Comparison of ENCODE assay signal across 24 cellular contexts in the genomic region with DNA sequence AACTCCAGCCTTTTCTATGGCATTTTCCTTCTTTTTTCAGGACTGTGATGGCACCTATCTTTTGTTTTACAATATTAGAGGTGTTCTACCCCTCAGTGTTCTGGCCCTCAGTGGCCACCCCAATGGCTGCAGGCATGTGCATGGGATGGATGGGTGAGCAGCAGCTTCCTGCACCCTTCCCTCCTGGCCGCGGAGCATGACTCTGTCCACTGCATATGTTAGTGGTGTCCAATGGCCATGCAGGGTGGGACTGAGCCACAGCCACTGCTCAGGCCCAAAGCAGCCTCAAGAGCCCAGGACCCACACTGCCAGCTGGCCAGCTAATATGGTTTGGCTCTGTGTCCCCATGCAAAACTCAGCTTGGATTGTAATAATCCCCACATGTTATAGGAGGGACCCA.
A peak's percentile ranks its signal among the peaks of the same experiment; 100 is the strongest.
DNase-seq lines count a peak whose midpoint lies in the region; ATAC-seq, FAIRE-seq and TF ChIP-seq lines count a peak whose summit lies in the region.
"Had no signal": no experiment of that assay in that cellular context is flagged by ENCODE, and none has a peak within 500 bp of the region (broad histone marks: within the 10 kb centered on the region; RNA-seq: fewer than 3 reads in every experiment).

No MANE protein-coding gene starts in this region.

- H3K4me1 ChIP-seq in H9 (ENCODE audit: insufficient read depth, low read length): no peaks in the 10 kb centered on the region
- H3K4me1 ChIP-seq in kidney (ENCODE audit: control insufficient read depth in 1 of 2, insufficient read depth in 1 of 2, low read depth in 1 of 2, low read length in 2 of 2): no peaks in the 10 kb centered on the region
- no peaks in the 10 kb centered on the region for H3K4me1 ChIP-seq in trophoblast cell (ENCODE audit: control insufficient read depth in 1 of 2, insufficient read depth in 2 of 2, low read length in 2 of 2)
- H3K4me1 ChIP-seq: A549; BLaER1 treated with 17β-estradiol and CSF1 and Interleukin-3, amounts not matched to agents 10 nM and 100 nM; Caco-2 had no signal

- H3K27ac ChIP-seq in H9 (ENCODE audit: insufficient read length, low read depth, low read length) (no peak overlapping the region), kidney (ENCODE audit: low read depth in 2 of 2, low read length in 2 of 2) (no peak overlapping the region), trophoblast cell (ENCODE audit: low read depth, low read length) (no peak overlapping the region)
- H3K27ac ChIP-seq: 22Rv1; A549; BLaER1 treated with 17β-estradiol and CSF1 and Interleukin-3, amounts not matched to agents 10 nM and 100 nM; C4-2B had no signal

- no peak overlapping the region for H3K4me3 ChIP-seq in kidney (ENCODE audit: low read length in 2 of 2)
- peak overlapping the region; percentile 4 for H3K4me3 ChIP-seq in trophoblast cell (ENCODE audit: low read depth, low read length)
- H3K4me3 ChIP-seq: A549; BLaER1 treated with 17β-estradiol and CSF1 and Interleukin-3, amounts not matched to agents 10 nM and 100 nM had no signal

- DNase-seq in H9 (no peak), kidney (peak; percentile 39), trophoblast cell (no peak), COLO829 (ENCODE audit: low spot score) (no peak), putamen (ENCODE audit: low spot score) (no peak), NCI-H524 (lab: John Stamatoyannopoulos, UW) (no peak)
- DNase-seq: AML-193; Caco-2; Calu3; CD4-positive, alpha-beta T cell; CD8-positive, alpha-beta T cell; DMS79 treated with DMSO at 0.1 percent for 48 hours; GF-D8 had no signal

- no peak overlapping the region for H2AK5ac ChIP-seq in H9 (ENCODE audit: insufficient read length, low read length)
- H2AK5ac ChIP-seq in trophoblast cell (ENCODE audit: low read length): no peak overlapping the region

- H4K12ac ChIP-seq in trophoblast cell (ENCODE audit: low read depth, low read length): no peak overlapping the region

- no peaks in the 10 kb centered on the region for H3K27me3 Mint-ChIP-seq in H9 (ENCODE audit: low read depth)
- H3K27me3 Mint-ChIP-seq in stimulated activated memory B cell treated with anti-CD40 and anti-IgM and Interleukin-4, amounts not matched to agents 10 μg/mL and 1 μg/mL and 100 μg/mL, for 72 hours: no peaks in the 10 kb centered on the region
- H3K27me3 Mint-ChIP-seq: B cell; CD4-positive, alpha-beta T cell had no signal

- WGBS in H9 (ENCODE audit: extremely low coverage, insufficient read length, low lambda C conversion rate): no CpG with 5 or more reads among the region's 2 CpGs
- WGBS in trophoblast cell (ENCODE audit: extremely low coverage, insufficient coverage, insufficient read length): no CpG with 5 or more reads among the region's 2 CpGs

- H3K27me3 ChIP-seq in H9 (ENCODE audit: insufficient read depth, low read length) (no peaks in the 10 kb centered on the region), trophoblast cell (ENCODE audit: insufficient read depth, low read length) (no peaks in the 10 kb centered on the region)
- H3K27me3 ChIP-seq: BLaER1 treated with 17β-estradiol and CSF1 and Interleukin-3, amounts not matched to agents 10 nM and 100 nM had no signal

- H2BK20ac ChIP-seq in H9 (ENCODE audit: low read depth, low read length, poor library complexity, severe bottlenecking): no peak overlapping the region

- H2BK120ac ChIP-seq in H9 (ENCODE audit: low read depth, low read length, poor library complexity, severe bottlenecking) (no peak overlapping the region), trophoblast cell (ENCODE audit: insufficient read depth, low read length, poor library complexity) (no peak overlapping the region)

- H2BK12ac ChIP-seq in H9 (ENCODE audit: insufficient read length, low read depth, low read length) (no peak overlapping the region), trophoblast cell (ENCODE audit: low read length) (no peak overlapping the region)

- peak overlapping the region; percentile 89; the same call in 1 of the 2 replicates for H2BK15ac ChIP-seq in H9 (ENCODE audit: low read depth, low read length)

- no peak overlapping the region for H3K4me3 Mint-ChIP-seq in H9
- H3K4me3 Mint-ChIP-seq in stimulated activated memory B cell treated with anti-CD40 and anti-IgM and Interleukin-4, amounts not matched to agents 10 μg/mL and 1 μg/mL and 100 μg/mL, for 72 hours: no peak overlapping the region
- H3K4me3 Mint-ChIP-seq: B cell; CD4-positive, alpha-beta T cell; CD8-positive, alpha-beta T cell had no signal

- H4K8ac ChIP-seq in H9 (replicated peaks; ENCODE audit: insufficient read length, low read depth, low read length): no peak overlapping the region
- H4K8ac ChIP-seq in trophoblast cell (ENCODE audit: low read depth, low read length): no peak overlapping the region

- no peaks in the 10 kb centered on the region for H4K20me1 ChIP-seq in H9 (ENCODE audit: control insufficient read depth, insufficient read depth, insufficient read length)
- H4K20me1 ChIP-seq: BLaER1 treated with 17β-estradiol and CSF1 and Interleukin-3, amounts not matched to agents 10 nM and 100 nM had no signal

- H3K79me1 ChIP-seq in H9 (ENCODE audit: insufficient read depth, low read depth, low read length, poor library complexity, severe bottlenecking) (no peaks in the 10 kb centered on the region), trophoblast cell (ENCODE audit: low read length) (no peaks in the 10 kb centered on the region)

- H3K27ac Mint-ChIP-seq in H9: no peak overlapping the region
- no peak overlapping the region for H3K27ac Mint-ChIP-seq in stimulated activated memory B cell treated with anti-CD40 and anti-IgM and Interleukin-4, amounts not matched to agents 10 μg/mL and 1 μg/mL and 100 μg/mL, for 72 hours
- H3K27ac Mint-ChIP-seq: B cell; CD4-positive, alpha-beta T cell; CD8-positive, alpha-beta T cell had no signal

- H3K4ac ChIP-seq in H9 (ENCODE audit: low read depth, low read length) (no peak overlapping the region), trophoblast cell (ENCODE audit: low read depth, low read length) (no peak overlapping the region)

- peak; percentile 31 for ATAC-seq in stimulated activated memory B cell treated with anti-CD40 and anti-IgM and Interleukin-4, amounts not matched to agents 10 μg/mL and 1 μg/mL and 100 μg/mL, for 72 hours
- no peak for ATAC-seq in GM21737 (IDR thresholded peaks at IDR 0.05; ENCODE audit: unreplicated experiment)
- ATAC-seq: A549; CD8-positive, alpha-beta T cell had no signal

- H3K4me2 ChIP-seq in H9 (ENCODE audit: insufficient read depth, insufficient read length, low read length) (no peak overlapping the region), trophoblast cell (ENCODE audit: low read length) (no peak overlapping the region)
- H3K4me2 ChIP-seq: A549; BLaER1 treated with 17β-estradiol and CSF1 and Interleukin-3, amounts not matched to agents 10 nM and 100 nM had no signal

- no peak overlapping the region for H2AFZ ChIP-seq in H9 (ENCODE audit: low read length)
- no peak overlapping the region for H2AFZ ChIP-seq in trophoblast cell (ENCODE audit: insufficient read depth, low read length, poor library complexity)

- no peak overlapping the region for H2BK5ac ChIP-seq in H9 (ENCODE audit: insufficient read length, low read length)
- H2BK5ac ChIP-seq in trophoblast cell (ENCODE audit: low read depth, low read length, poor library complexity): no peak overlapping the region

- H3K9me3 ChIP-seq in H9 (ENCODE audit: control insufficient read depth, low read depth, low read length) (peaks cover 11% of the 10 kb centered on the region), kidney (ENCODE audit: control insufficient read depth in 1 of 2, low read length in 2 of 2) (peaks cover 0 to 2% of the 10 kb centered on the region in 2 donors), trophoblast cell (ENCODE audit: insufficient read depth, low read depth, low read length) (peaks cover 5% of the 10 kb centered on the region)
- H3K9me3 ChIP-seq: A549, Caco-2 had no signal

- H3K79me2 ChIP-seq in H9 (ENCODE audit: insufficient read depth, low read length): no peaks in the 10 kb centered on the region
- no peaks in the 10 kb centered on the region for H3K79me2 ChIP-seq in trophoblast cell (ENCODE audit: control insufficient read depth, insufficient read depth, low read length, poor library complexity)

- no peak overlapping the region for H4K5ac ChIP-seq in H9 (ENCODE audit: insufficient read length, low read depth, low read length)

- H3K36me3 ChIP-seq in kidney (ENCODE audit: control insufficient read depth in 1 of 2, insufficient read depth in 2 of 2, low read length in 2 of 2) (no peaks in the 10 kb centered on the region), trophoblast cell (ENCODE audit: control insufficient read depth in 1 of 2, insufficient read depth in 2 of 2, low read length in 2 of 2) (no peaks in the 10 kb centered on the region)
- H3K36me3 ChIP-seq: BLaER1 treated with 17β-estradiol and CSF1 and Interleukin-3, amounts not matched to agents 10 nM and 100 nM had no signal

- TF ChIP-seq CTCF in H9 (conservative IDR thresholded peaks at IDR 0.05) (no peak), kidney (IDR thresholded peaks at IDR 0.05; ENCODE audit: borderline replicate concordance, extremely low read depth, insufficient read depth) (no peak)

- H3K23ac ChIP-seq in H9 (ENCODE audit: insufficient read length, low read depth, low read length) (no peak overlapping the region), trophoblast cell (ENCODE audit: low read length) (no peak overlapping the region)

- H3K23me2 ChIP-seq in H9 (ENCODE audit: insufficient read length, low read depth, low read length, poor library complexity, severe bottlenecking): peaks cover 2% of the 10 kb centered on the region

- intact Hi-C loops in kidney (cut with DNase I): no loop called here

- H3K18ac ChIP-seq in H9 (ENCODE audit: insufficient read length, low read depth, low read length) (no peak overlapping the region), trophoblast cell (ENCODE audit: low read length) (no peak overlapping the region)

- peak overlapping the region; percentile 24 for H3K56ac ChIP-seq in H9 (ENCODE audit: insufficient read length, low read depth, low read length)

- H3K4me1 Mint-ChIP-seq in H9: peaks cover 7 to 8% of the 10 kb centered on the region in 2 experiments
- H3K4me1 Mint-ChIP-seq in stimulated activated memory B cell treated with anti-CD40 and anti-IgM and Interleukin-4, amounts not matched to agents 10 μg/mL and 1 μg/mL and 100 μg/mL, for 72 hours: no peaks in the 10 kb centered on the region
- H3K4me1 Mint-ChIP-seq: B cell had no signal

- H3T11ph ChIP-seq in H9 (ENCODE audit: low read length): no peak overlapping the region

- FAIRE-seq in kidney (lab: Jason Lieb, UNC): no peak
- FAIRE-seq: A549, D721Med, G401.6, GM12891, GM19239 had no signal

- H3K36me3 Mint-ChIP-seq in H9 (ENCODE audit: insufficient read depth in 1 of 3, low read depth in 3 of 3): peaks cover 11 to 27% (median 14%) of the 10 kb centered on the region in 3 experiments
- H3K36me3 Mint-ChIP-seq in stimulated activated memory B cell treated with anti-CD40 and anti-IgM and Interleukin-4, amounts not matched to agents 10 μg/mL and 1 μg/mL and 100 μg/mL, for 72 hours: no peaks in the 10 kb centered on the region
- H3K36me3 Mint-ChIP-seq: CD8-positive, alpha-beta T cell had no signal

- peaks cover 22 to 40% of the 10 kb centered on the region in 2 experiments for H3K9me3 Mint-ChIP-seq in H9
- no peaks in the 10 kb centered on the region for H3K9me3 Mint-ChIP-seq in stimulated activated memory B cell treated with anti-CD40 and anti-IgM and Interleukin-4, amounts not matched to agents 10 μg/mL and 1 μg/mL and 100 μg/mL, for 72 hours

- H3K9ac ChIP-seq in H9 (ENCODE audit: extremely low read depth, insufficient read length, low read length) (no peak overlapping the region), kidney (ENCODE audit: low read length in 2 of 2) (no peak overlapping the region), trophoblast cell (ENCODE audit: low read length) (no peak overlapping the region)
- H3K9ac ChIP-seq: BLaER1 treated with 17β-estradiol and CSF1 and Interleukin-3, amounts not matched to agents 10 nM and 100 nM had no signal

- H4K91ac ChIP-seq in H9 (ENCODE audit: insufficient read length, low read depth, low read length) (no peak overlapping the region), trophoblast cell (ENCODE audit: low read depth, low read length) (no peak overlapping the region)

- H3K14ac ChIP-seq in H9 (ENCODE audit: insufficient read depth, low read length) (peak overlapping the region; percentile 75; the same call in 1 of the 2 replicates), trophoblast cell (ENCODE audit: low read length) (no peak overlapping the region)
